32 cellular contexts compared by ENCODE assay signal in genomic region chr17:41536741-41537613, GRCh38. TPM values are rescaled to one million over a fixed set of nuclear protein-coding genes. Genes with fewer than 3 reads are reported as not detected.
DNase-seq lines count a peak whose midpoint lies in the region; ATAC-seq and TF ChIP-seq lines count a peak whose summit lies in the region.
"Had no signal": no experiment of that assay in that cellular context is flagged by ENCODE, and none has a peak within 500 bp of the region (broad histone marks: within the 10 kb centered on the region; RNA-seq: fewer than 3 reads in every experiment).

No MANE protein-coding gene starts in this region.

- no peak overlapping the region for H3K4me3 Mint-ChIP-seq in natural killer cell treated with Interleukin-12 subunit alpha and Interleukin-12 subunit beta and Interleukin-15 and Interleukin-18, amount 100 ng/mL, for 72 hours
- H3K4me3 Mint-ChIP-seq in natural killer cell (no peak overlapping the region), nephron (no peak overlapping the region)
- H3K4me3 Mint-ChIP-seq: activated CD4-positive, alpha-beta memory T cell treated with anti-CD3 and anti-CD28 coated beads, Interleukin-2, amount 10 ng/mL, durations not matched to agents 7 days and 5 days; activated naive CD8-positive, alpha-beta T cell treated with anti-CD3 and anti-CD28 coated beads for 36 hours; CD4-positive, alpha-beta T cell; immature natural killer cell; naive thymus-derived CD4-positive, alpha-beta T cell; stimulated activated naive B cell treated with anti-CD40 and anti-IgM and Interleukin-4, amounts not matched to agents 10 μg/mL and 1 μg/mL and 100 μg/mL, for 72 hours had no signal

- H3K27me3 Mint-ChIP-seq in natural killer cell treated with Interleukin-12 subunit alpha and Interleukin-12 subunit beta and Interleukin-15 and Interleukin-18, amount 100 ng/mL, for 72 hours: peaks cover 16 to 31% of the 10 kb centered on the region in 2 donors
- H3K27me3 Mint-ChIP-seq in natural killer cell (ENCODE audit: low read depth in 2 of 2): peaks cover 32 to 35% of the 10 kb centered on the region in 2 donors
- H3K27me3 Mint-ChIP-seq in nephron (ENCODE audit: low read depth): peaks cover 35% of the 10 kb centered on the region

- H3K27ac Mint-ChIP-seq in natural killer cell treated with Interleukin-12 subunit alpha and Interleukin-12 subunit beta and Interleukin-15 and Interleukin-18, amount 100 ng/mL, for 72 hours: no peak overlapping the region
- H3K27ac Mint-ChIP-seq in natural killer cell: no peak overlapping the region
- peak overlapping the region; percentile 16 to 72 (median 68) for H3K27ac Mint-ChIP-seq in nephron
- H3K27ac Mint-ChIP-seq: activated CD4-positive, alpha-beta memory T cell treated with anti-CD3 and anti-CD28 coated beads, Interleukin-2, amount 10 ng/mL, durations not matched to agents 7 days and 5 days; activated naive CD8-positive, alpha-beta T cell treated with anti-CD3 and anti-CD28 coated beads for 36 hours; activated T-helper 2 cell treated with anti-CD3 and anti-CD28 coated beads, Interferon-gamma antibody, Interleukin-2, Interleukin-4, amounts not matched to agents 10 μg/mL and 5 μg/mL and 100 μg/mL, durations not matched to agents 14 hours and 24 hours and 36 hours; CD4-positive, alpha-beta T cell; immature natural killer cell; stimulated activated naive B cell treated with anti-CD40 and anti-IgM and Interleukin-4, amounts not matched to agents 10 μg/mL and 1 μg/mL and 100 μg/mL, for 72 hours had no signal

- H3K4me3 ChIP-seq in breast epithelium (peak overlapping the region in 2 of 3 donors; percentile 3 to 39), aorta (ENCODE audit: low read length in 2 of 2) (no peak overlapping the region)
- H3K4me3 ChIP-seq: left lung, ovary had no signal

- H3K36me3 ChIP-seq in breast epithelium: no peaks in the 10 kb centered on the region
- no peaks in the 10 kb centered on the region for H3K36me3 ChIP-seq in aorta (ENCODE audit: control insufficient read depth in 1 of 2, insufficient read depth in 2 of 2, low read length in 1 of 2)
- H3K36me3 ChIP-seq: left lung, ovary had no signal

- ATAC-seq in natural killer cell treated with Interleukin-12 subunit alpha and Interleukin-12 subunit beta and Interleukin-15 and Interleukin-18, amount 100 ng/mL, for 72 hours: no peak
- ATAC-seq in natural killer cell (no peak), aorta (ENCODE audit: low FRiP score) (no peak), GM21526 (IDR thresholded peaks at IDR 0.05; ENCODE audit: low FRiP score, unreplicated experiment) (no peak), GM21825 (IDR thresholded peaks at IDR 0.05; ENCODE audit: unreplicated experiment) (no peak)
- ATAC-seq: naive thymus-derived CD4-positive, alpha-beta T cell; right cardiac atrium; stimulated activated naive B cell treated with anti-CD40 and anti-IgM and Interleukin-4, amounts not matched to agents 10 μg/mL and 1 μg/mL and 100 μg/mL, for 72 hours had no signal

- H3K4me1 ChIP-seq in breast epithelium: peaks cover 0 to 34% of the 10 kb centered on the region in 2 donors
- no peaks in the 10 kb centered on the region for H3K4me1 ChIP-seq in aorta (ENCODE audit: control insufficient read depth in 1 of 2, insufficient read depth in 2 of 2, low read length in 2 of 2)
- H3K4me1 ChIP-seq: left lung had no signal

- H3K4me1 Mint-ChIP-seq in natural killer cell treated with Interleukin-12 subunit alpha and Interleukin-12 subunit beta and Interleukin-15 and Interleukin-18, amount 100 ng/mL, for 72 hours (ENCODE audit: low read depth in 2 of 2): no peaks in the 10 kb centered on the region
- H3K4me1 Mint-ChIP-seq in natural killer cell (no peaks in the 10 kb centered on the region), nephron (peaks cover 25% of the 10 kb centered on the region)
- H3K4me1 Mint-ChIP-seq: activated CD4-positive, alpha-beta memory T cell treated with anti-CD3 and anti-CD28 coated beads, Interleukin-2, amount 10 ng/mL, durations not matched to agents 7 days and 5 days; activated naive CD8-positive, alpha-beta T cell treated with anti-CD3 and anti-CD28 coated beads for 36 hours; immature natural killer cell; naive thymus-derived CD4-positive, alpha-beta T cell; stimulated activated naive B cell treated with anti-CD40 and anti-IgM and Interleukin-4, amounts not matched to agents 10 μg/mL and 1 μg/mL and 100 μg/mL, for 72 hours had no signal

- no peaks in the 10 kb centered on the region for H3K9me3 ChIP-seq in breast epithelium
- no peaks in the 10 kb centered on the region for H3K9me3 ChIP-seq in aorta (ENCODE audit: control insufficient read depth, low read length)
- H3K9me3 ChIP-seq: left lung, ovary had no signal

- peak; percentile 48 for DNase-seq in natural killer cell treated with Interleukin-12 subunit alpha and Interleukin-12 subunit beta and Interleukin-15 and Interleukin-18, amount 100 ng/mL, for 72 hours (ENCODE audit: low spot score)
- DNase-seq in natural killer cell (no peak), breast epithelium (ENCODE audit: low spot score in 2 of 2) (peak in 1 of 2 donors; percentile 38), aorta (peak; percentile 21 to 62), NCI-H146 treated with DMSO at 0.1 percent for 48 hours (lab: John Stamatoyannopoulos, UW; ENCODE audit: unreplicated experiment) (no peak)
- DNase-seq: activated CD4-positive, alpha-beta memory T cell treated with anti-CD3 and anti-CD28 coated beads, Interleukin-2, amount 10 ng/mL, durations not matched to agents 7 days and 5 days; activated CD4-positive, alpha-beta T cell treated with anti-CD3 and anti-CD28 coated beads for 1 hour; activated CD8-positive, alpha-beta memory T cell treated with anti-CD3 and anti-CD28 coated beads, Interleukin-2, amount 50 U/mL, for 48 hours; activated naive CD8-positive, alpha-beta T cell treated with anti-CD3 and anti-CD28 coated beads for 36 hours; CD4-positive, alpha-beta T cell; DMS153; GOT3; hypothalamus; immature natural killer cell; NCI-H1105; NCI-H2081; NCI-H69; right cardiac atrium; stimulated activated CD4-positive, alpha-beta T cell treated with anti-CD3 and anti-CD28 coated beads, Interleukin-4, amount 100 ng/mL, for 1 hour; stimulated activated naive B cell treated with anti-CD40 and anti-IgM and Interleukin-4, amounts not matched to agents 10 μg/mL and 1 μg/mL and 100 μg/mL, for 72 hours had no signal

- no peaks in the 10 kb centered on the region for H3K27me3 ChIP-seq in breast epithelium
- no peaks in the 10 kb centered on the region for H3K27me3 ChIP-seq in aorta (ENCODE audit: control insufficient read depth in 1 of 2, insufficient read depth in 2 of 2, low read length in 1 of 2)
- H3K27me3 ChIP-seq: ovary had no signal

- H3K27ac ChIP-seq in breast epithelium: peak overlapping the region; percentile 85 to 88
- H3K27ac ChIP-seq in aorta (ENCODE audit: low read depth in 1 of 2, low read length in 2 of 2): no peak overlapping the region
- H3K27ac ChIP-seq: left lung, ovary had no signal

- intact Hi-C loops in natural killer cell (cut with micrococcal nuclease) (no loop called here), breast epithelium (cut with DNase I; ENCODE audit: low total_unique reads) (no loop called here), aorta (cut with DNase I) (no loop called here)

- H3K9me3 Mint-ChIP-seq in natural killer cell treated with Interleukin-12 subunit alpha and Interleukin-12 subunit beta and Interleukin-15 and Interleukin-18, amount 100 ng/mL, for 72 hours: no peaks in the 10 kb centered on the region
- no peaks in the 10 kb centered on the region for H3K9me3 Mint-ChIP-seq in natural killer cell
- no peaks in the 10 kb centered on the region for H3K9me3 Mint-ChIP-seq in nephron
- H3K9me3 Mint-ChIP-seq: activated CD4-positive, alpha-beta memory T cell treated with anti-CD3 and anti-CD28 coated beads, Interleukin-2, amount 10 ng/mL, durations not matched to agents 7 days and 5 days; activated naive CD8-positive, alpha-beta T cell treated with anti-CD3 and anti-CD28 coated beads for 36 hours; activated T-helper 2 cell treated with anti-CD3 and anti-CD28 coated beads, Interferon-gamma antibody, Interleukin-2, Interleukin-4, amounts not matched to agents 10 μg/mL and 5 μg/mL and 100 μg/mL, durations not matched to agents 14 hours and 24 hours and 36 hours; CD4-positive, alpha-beta T cell; immature natural killer cell; naive thymus-derived CD4-positive, alpha-beta T cell; stimulated activated naive B cell treated with anti-CD40 and anti-IgM and Interleukin-4, amounts not matched to agents 10 μg/mL and 1 μg/mL and 100 μg/mL, for 72 hours had no signal

- 90% methylated on average over 7 of the region's 7 CpGs for WGBS in aorta, 2 donors

- TF ChIP-seq CTCF in natural killer cell (IDR thresholded peaks at IDR 0.05): no peak
- TF ChIP-seq CTCF in breast epithelium (IDR thresholded peaks at IDR 0.05): no peak
- no peak for TF ChIP-seq CTCF in nephron (IDR thresholded peaks at IDR 0.05; ENCODE audit: unreplicated experiment in 3 of 3)

- no peaks in the 10 kb centered on the region for H3K36me3 Mint-ChIP-seq in natural killer cell treated with Interleukin-12 subunit alpha and Interleukin-12 subunit beta and Interleukin-15 and Interleukin-18, amount 100 ng/mL, for 72 hours
- no peaks in the 10 kb centered on the region for H3K36me3 Mint-ChIP-seq in natural killer cell
- H3K36me3 Mint-ChIP-seq in nephron (ENCODE audit: low read depth): no peaks in the 10 kb centered on the region
- H3K36me3 Mint-ChIP-seq: activated naive CD8-positive, alpha-beta T cell treated with anti-CD3 and anti-CD28 coated beads for 36 hours; immature natural killer cell; naive thymus-derived CD4-positive, alpha-beta T cell; stimulated activated naive B cell treated with anti-CD40 and anti-IgM and Interleukin-4, amounts not matched to agents 10 μg/mL and 1 μg/mL and 100 μg/mL, for 72 hours had no signal

- no peak for TF ChIP-seq POLR2A in breast epithelium (IDR thresholded peaks at IDR 0.05)

RNA-seq across cellular contexts. Expression of gene KRT19, which starts 8.9 kb away (rescaled TPM):
- total RNA-seq in natural killer cell treated with Interleukin-12 subunit alpha and Interleukin-12 subunit beta and Interleukin-15 and Interleukin-18, amount 100 ng/mL, for 72 hours: not detected
- total RNA-seq in natural killer cell (not detected), breast epithelium (1,000 to 10,000 TPM in 1 of 3 donors, 100 to 1,000 TPM in 1, 1 to 10 TPM in 1; 6.7 to 1,011 (median 375) TPM), aorta (1 to 10 TPM; 1.3 to 5.7 TPM)
- polyA plus RNA-seq in aorta: 100 to 1,000 TPM in 1 of 2 donors, 1 to 10 TPM in 1; 3.1 to 135 TPM
- total RNA-seq: activated CD4-positive, alpha-beta memory T cell treated with anti-CD3 and anti-CD28 coated beads, Interleukin-2, amount 10 ng/mL, durations not matched to agents 7 days and 5 days; activated naive CD8-positive, alpha-beta T cell treated with anti-CD3 and anti-CD28 coated beads for 36 hours; activated T-helper 2 cell treated with anti-CD3 and anti-CD28 coated beads, Interferon-gamma antibody, Interleukin-2, Interleukin-4, amounts not matched to agents 10 μg/mL and 5 μg/mL and 100 μg/mL, durations not matched to agents 14 hours and 24 hours and 36 hours; CD4-positive, alpha-beta T cell; naive thymus-derived CD4-positive, alpha-beta T cell; T-helper 1 cell treated with Interleukin-12 subunit alpha and Interleukin-12 subunit beta and Interleukin-4 antibody, amounts not matched to agents 30 ng/mL and 1 ng/mL, for 36 hours had no signal
- polyA plus RNA-seq: immature natural killer cell; naive thymus-derived CD4-positive, alpha-beta T cell had no signal

RNA-seq across cellular contexts. Expression of gene KRT15, which starts 18.3 kb away (rescaled TPM):
- not detected for total RNA-seq in natural killer cell treated with Interleukin-12 subunit alpha and Interleukin-12 subunit beta and Interleukin-15 and Interleukin-18, amount 100 ng/mL, for 72 hours
- not detected for total RNA-seq in natural killer cell
- 1,000 to 10,000 TPM in 1 of 3 donors, 100 to 1,000 TPM in 1, under 1 TPM in 1; 0.80 to 2,244 (median 331) TPM for total RNA-seq in breast epithelium
- not detected for total RNA-seq in aorta
- polyA plus RNA-seq in aorta: 1 to 10 TPM in 1 of 2 donors, under 1 TPM in 1; 0.56 to 1.9 TPM
- total RNA-seq: activated CD4-positive, alpha-beta memory T cell treated with anti-CD3 and anti-CD28 coated beads, Interleukin-2, amount 10 ng/mL, durations not matched to agents 7 days and 5 days; activated naive CD8-positive, alpha-beta T cell treated with anti-CD3 and anti-CD28 coated beads for 36 hours; activated T-helper 2 cell treated with anti-CD3 and anti-CD28 coated beads, Interferon-gamma antibody, Interleukin-2, Interleukin-4, amounts not matched to agents 10 μg/mL and 5 μg/mL and 100 μg/mL, durations not matched to agents 14 hours and 24 hours and 36 hours; CD4-positive, alpha-beta T cell; naive thymus-derived CD4-positive, alpha-beta T cell; T-helper 1 cell treated with Interleukin-12 subunit alpha and Interleukin-12 subunit beta and Interleukin-4 antibody, amounts not matched to agents 30 ng/mL and 1 ng/mL, for 36 hours had no signal
- polyA plus RNA-seq: immature natural killer cell; naive thymus-derived CD4-positive, alpha-beta T cell; right cardiac atrium had no signal

RNA-seq across cellular contexts. Expression of gene KRT13, which starts 31.6 kb away (rescaled TPM):
- not detected for total RNA-seq in natural killer cell treated with Interleukin-12 subunit alpha and Interleukin-12 subunit beta and Interleukin-15 and Interleukin-18, amount 100 ng/mL, for 72 hours
- not detected for total RNA-seq in natural killer cell
- 1 to 10 TPM in 1 of 3 donors, not detected in 2; 1.6 TPM for total RNA-seq in breast epithelium
- not detected for total RNA-seq in aorta
- 10 to 100 TPM; 11.4 to 38.3 TPM for polyA plus RNA-seq in aorta
- total RNA-seq: activated CD4-positive, alpha-beta memory T cell treated with anti-CD3 and anti-CD28 coated beads, Interleukin-2, amount 10 ng/mL, durations not matched to agents 7 days and 5 days; activated naive CD8-positive, alpha-beta T cell treated with anti-CD3 and anti-CD28 coated beads for 36 hours; activated T-helper 2 cell treated with anti-CD3 and anti-CD28 coated beads, Interferon-gamma antibody, Interleukin-2, Interleukin-4, amounts not matched to agents 10 μg/mL and 5 μg/mL and 100 μg/mL, durations not matched to agents 14 hours and 24 hours and 36 hours; CD4-positive, alpha-beta T cell; dermis microvascular lymphatic vessel endothelial cell; naive thymus-derived CD4-positive, alpha-beta T cell; right cardiac atrium; T-helper 1 cell treated with Interleukin-12 subunit alpha and Interleukin-12 subunit beta and Interleukin-4 antibody, amounts not matched to agents 30 ng/mL and 1 ng/mL, for 36 hours; temporal lobe had no signal
- polyA plus RNA-seq: immature natural killer cell; naive thymus-derived CD4-positive, alpha-beta T cell had no signal

RNA-seq across cellular contexts. Expression of gene KRT9, which starts 34.9 kb away (rescaled TPM):
- total RNA-seq in natural killer cell treated with Interleukin-12 subunit alpha and Interleukin-12 subunit beta and Interleukin-15 and Interleukin-18, amount 100 ng/mL, for 72 hours: not detected
- not detected for total RNA-seq in natural killer cell
- under 1 TPM in 1 of 3 donors, not detected in 2; 0.44 TPM for total RNA-seq in breast epithelium
- total RNA-seq in aorta: not detected
- under 1 TPM in 1 of 2 donors, not detected in 1; 0.18 TPM for polyA plus RNA-seq in aorta
- total RNA-seq: A172; activated CD4-positive, alpha-beta memory T cell treated with anti-CD3 and anti-CD28 coated beads, Interleukin-2, amount 10 ng/mL, durations not matched to agents 7 days and 5 days; activated naive CD8-positive, alpha-beta T cell treated with anti-CD3 and anti-CD28 coated beads for 36 hours; activated T-helper 2 cell treated with anti-CD3 and anti-CD28 coated beads, Interferon-gamma antibody, Interleukin-2, Interleukin-4, amounts not matched to agents 10 μg/mL and 5 μg/mL and 100 μg/mL, durations not matched to agents 14 hours and 24 hours and 36 hours; CD4-positive, alpha-beta T cell; dermis microvascular lymphatic vessel endothelial cell; left lung; naive thymus-derived CD4-positive, alpha-beta T cell; ovary; right cardiac atrium; RPMI7951; T-helper 1 cell treated with Interleukin-12 subunit alpha and Interleukin-12 subunit beta and Interleukin-4 antibody, amounts not matched to agents 30 ng/mL and 1 ng/mL, for 36 hours; temporal lobe had no signal
- polyA plus RNA-seq: immature natural killer cell; naive thymus-derived CD4-positive, alpha-beta T cell; ovary; right cardiac atrium had no signal

RNA-seq across cellular contexts. Expression of gene KRT36, which starts 47.3 kb away (rescaled TPM):
- not detected for total RNA-seq in natural killer cell treated with Interleukin-12 subunit alpha and Interleukin-12 subunit beta and Interleukin-15 and Interleukin-18, amount 100 ng/mL, for 72 hours
- total RNA-seq in natural killer cell (not detected), breast epithelium (not detected), aorta (not detected)
- polyA plus RNA-seq in aorta: under 1 TPM in 1 of 2 donors, not detected in 1; 0.50 TPM
- total RNA-seq: A172; activated CD4-positive, alpha-beta memory T cell treated with anti-CD3 and anti-CD28 coated beads, Interleukin-2, amount 10 ng/mL, durations not matched to agents 7 days and 5 days; activated naive CD8-positive, alpha-beta T cell treated with anti-CD3 and anti-CD28 coated beads for 36 hours; activated T-helper 2 cell treated with anti-CD3 and anti-CD28 coated beads, Interferon-gamma antibody, Interleukin-2, Interleukin-4, amounts not matched to agents 10 μg/mL and 5 μg/mL and 100 μg/mL, durations not matched to agents 14 hours and 24 hours and 36 hours; CD4-positive, alpha-beta T cell; dermis microvascular lymphatic vessel endothelial cell; left lung; naive thymus-derived CD4-positive, alpha-beta T cell; ovary; right cardiac atrium; RPMI7951; T-helper 1 cell treated with Interleukin-12 subunit alpha and Interleukin-12 subunit beta and Interleukin-4 antibody, amounts not matched to agents 30 ng/mL and 1 ng/mL, for 36 hours; temporal lobe had no signal
- polyA plus RNA-seq: immature natural killer cell; naive thymus-derived CD4-positive, alpha-beta T cell; right cardiac atrium had no signal

Comparison
In these comparisons a context has a peak if more than half of its experiments do, and no peak if none do; other contexts are left out.
1. DNase-seq: peak in natural killer cell treated with Interleukin-12 subunit alpha and Interleukin-12 subunit beta and Interleukin-15 and Interleukin-18, amount 100 ng/mL, for 72 hours (single experiment) and aorta (2 of 2); none in natural killer cell (single experiment) and NCI-H146 treated with DMSO at 0.1 percent for 48 hours (single experiment).
2. H3K27ac Mint-ChIP-seq: peak in nephron (3 of 3); none in natural killer cell treated with Interleukin-12 subunit alpha and Interleukin-12 subunit beta and Interleukin-15 and Interleukin-18, amount 100 ng/mL, for 72 hours (0 of 2) and natural killer cell (0 of 2).
3. H3K27ac ChIP-seq: peak in breast epithelium (2 of 2); none in aorta (0 of 2).
4. H3K4me3 ChIP-seq: peak in breast epithelium (2 of 3); none in aorta (0 of 2).